ENCODE assay signal across 13 cellular contexts in genomic region chr12:12892670-12893290, GRCh38. TPM values are rescaled to one million over a fixed set of nuclear protein-coding genes. Genes with fewer than 3 reads are reported as not detected.
DNase-seq lines count a peak whose midpoint lies in the region; ATAC-seq and TF ChIP-seq lines count a peak whose summit lies in the region.
"Had no signal": no experiment of that assay in that cellular context is flagged by ENCODE, and none has a peak within 500 bp of the region (broad histone marks: within the 10 kb centered on the region; RNA-seq: fewer than 3 reads in every experiment).

No MANE protein-coding gene starts in this region.

- peaks cover 9% of the 10 kb centered on the region for H3K4me1 ChIP-seq in HEK293 (ENCODE audit: control insufficient read depth, insufficient read depth, low read length)
- H3K4me1 ChIP-seq in subcutaneous abdominal adipose tissue (ENCODE audit: control insufficient read depth in 5 of 5, insufficient read depth in 5 of 5, low read length in 5 of 5): peaks cover 3 to 18% (median 17%) of the 10 kb centered on the region in 5 donors

- H3K36me3 ChIP-seq in HEK293 (ENCODE audit: control insufficient read depth in 2 of 2, insufficient read depth in 1 of 2, low read length in 2 of 2) (no peaks in the 10 kb centered on the region), subcutaneous abdominal adipose tissue (ENCODE audit: control insufficient read depth in 5 of 5, insufficient read depth in 5 of 5, low read length in 5 of 5) (no peaks in the 10 kb centered on the region)
- H3K36me3 ChIP-seq: gastrocnemius medialis had no signal

- TF ChIP-seq CTCF in HEK293 (tag by site-specific recombination; IDR thresholded peaks at IDR 0.05) (no peak), astrocyte of the cerebellum (IDR thresholded peaks at IDR 0.05; ENCODE audit: low read depth, low read length, missing control alignments) (no peak)

- H3K9ac ChIP-seq in subcutaneous abdominal adipose tissue (ENCODE audit: low read length in 5 of 5): no peak overlapping the region

- DNase-seq in astrocyte of the cerebellum (ENCODE audit: low read depth) (no peak), islet precursor cell (peak; percentile 87), medulla oblongata (ENCODE audit: extremely low spot score) (no peak)
- DNase-seq: activated CD4-positive, CD25-positive, alpha-beta regulatory T cell; CD8-positive, alpha-beta T cell; gastrocnemius medialis had no signal

- H3K9me3 ChIP-seq in HEK293 (ENCODE audit: control insufficient read depth, insufficient read depth, low read depth, low read length) (no peaks in the 10 kb centered on the region), subcutaneous abdominal adipose tissue (ENCODE audit: control insufficient read depth in 5 of 5, low read length in 5 of 5) (no peaks in the 10 kb centered on the region)
- H3K9me3 ChIP-seq: gastrocnemius medialis had no signal

- CTCF ChIA-PET in HEK293 (lab: Yijun Ruan, JAX): interaction anchor here (0.7 to 4.3 kb wide), 9 partner anchors 12 to 319 kb away, joined by 3 to 44 read pairs (median 7); partner anchors contain the start of gene DDX47

- peaks cover 0 to 22% (median 9%) of the 10 kb centered on the region in 5 donors for H3K27me3 ChIP-seq in subcutaneous abdominal adipose tissue (ENCODE audit: control insufficient read depth in 5 of 5, insufficient read depth in 4 of 5, low read length in 5 of 5)

- H3K27ac ChIP-seq in HEK293 (ENCODE audit: extremely low read depth, low read depth, low read length) (no peak overlapping the region; the same call in 1 of the 2 replicates), subcutaneous abdominal adipose tissue (ENCODE audit: low read depth, low read length) (no peak overlapping the region)
- H3K27ac ChIP-seq: gastrocnemius medialis had no signal

- in situ Hi-C loops in astrocyte of the cerebellum (cut with HindIII; ENCODE audit: low sequenced_read_pairs): no loop called here

- POLR2A ChIA-PET in HEK293 (lab: Yijun Ruan, JAX): interaction anchor here (0.6 to 3.3 kb wide), 15 partner anchors 8 to 167 kb away, joined by 3 to 24 read pairs (median 3); no protein-coding TSS in a partner anchor

- H3K4me3 ChIP-seq in HEK293 (ENCODE audit: low read depth, low read length) (peak overlapping the region; percentile 59), astrocyte of the cerebellum (ENCODE audit: low read depth, low read length) (peak overlapping the region; percentile 53), subcutaneous abdominal adipose tissue (ENCODE audit: low read depth in 1 of 5, low read length in 5 of 5) (peak overlapping the region; percentile 25 to 76 (median 31))

- no peak for ATAC-seq in GM19035 (IDR thresholded peaks at IDR 0.05; ENCODE audit: unreplicated experiment)
- no peak for ATAC-seq in HG03196 (IDR thresholded peaks at IDR 0.05; ENCODE audit: unreplicated experiment)
- no peak for ATAC-seq in esophagus mucosa
- ATAC-seq: CD8-positive, alpha-beta T cell; gastrocnemius medialis had no signal

TF ChIP-seq in HEK293, 187 proteins besides CTCF, POLR2A, EP300 and RAD21 (continues in another document):
- TF ChIP-seq RBAK (tag by site-specific recombination; IDR thresholded peaks at IDR 0.05): no peak
- TF ChIP-seq ZBTB49 (tag by site-specific recombination; IDR thresholded peaks at IDR 0.05; ENCODE audit: low read depth): no peak
- no peak for TF ChIP-seq ZBTB44 (tag by site-specific recombination; IDR thresholded peaks at IDR 0.05)
- no peak for TF ChIP-seq ZNF692 (tag by site-specific recombination; IDR thresholded peaks at IDR 0.05)
- 0 out of 2 replicates have a peak, but pooled peaks have one; percentile 36 for TF ChIP-seq GLIS2 (tag by site-specific recombination; IDR thresholded peaks at IDR 0.05)
- no peak for TF ChIP-seq ZNF292 (tag by site-specific recombination; IDR thresholded peaks at IDR 0.05; ENCODE audit: borderline replicate concordance, low read depth)
- TF ChIP-seq ZEB2 (tag by site-specific recombination; IDR thresholded peaks at IDR 0.05): no peak
- no peak for TF ChIP-seq ZSCAN5A (tag by site-specific recombination; IDR thresholded peaks at IDR 0.05)
- TF ChIP-seq GLI2 (tag by site-specific recombination; IDR thresholded peaks at IDR 0.05; ENCODE audit: borderline replicate concordance, low read depth): no peak
- TF ChIP-seq MYNN (tag by site-specific recombination; IDR thresholded peaks at IDR 0.05; ENCODE audit: borderline replicate concordance): no peak
- no peak for TF ChIP-seq YY2 (tag by site-specific recombination; IDR thresholded peaks at IDR 0.05)
- no peak for TF ChIP-seq ZIC2 (tag by site-specific recombination; IDR thresholded peaks at IDR 0.05)
- no peak for TF ChIP-seq ZNF311 (tag by site-specific recombination; IDR thresholded peaks at IDR 0.05; ENCODE audit: borderline replicate concordance)
- TF ChIP-seq ZNF776 (tag by site-specific recombination; IDR thresholded peaks at IDR 0.05; ENCODE audit: borderline replicate concordance): no peak
- no peak for TF ChIP-seq KLF16 (tag by site-specific recombination; IDR thresholded peaks at IDR 0.05)
- TF ChIP-seq ZNF10 (tag by site-specific recombination; IDR thresholded peaks at IDR 0.05): peak; percentile 53; the same call in 1 of the 2 replicates
- no peak for TF ChIP-seq ZNF560 (tag by site-specific recombination; IDR thresholded peaks at IDR 0.05; ENCODE audit: borderline replicate concordance)
- TF ChIP-seq ZNF394 (tag by site-specific recombination; IDR thresholded peaks at IDR 0.05; ENCODE audit: borderline replicate concordance): no peak

RNA-seq across cellular contexts. Expression of gene GPRC5A, which starts 1.4 kb away (rescaled TPM):
- 11.8 TPM for total RNA-seq in esophagus mucosa
- total RNA-seq: CD8-positive, alpha-beta T cell had no signal

RNA-seq across cellular contexts. Expression of gene GPRC5D, which starts 59.2 kb away (rescaled TPM):
- not detected for total RNA-seq in esophagus mucosa
- total RNA-seq: CD8-positive, alpha-beta T cell; gastrocnemius medialis; NCI-H460; renal cortical epithelial cell had no signal
